Comparison of ENCODE assay signal across 8 cellular contexts in the genomic region with DNA sequence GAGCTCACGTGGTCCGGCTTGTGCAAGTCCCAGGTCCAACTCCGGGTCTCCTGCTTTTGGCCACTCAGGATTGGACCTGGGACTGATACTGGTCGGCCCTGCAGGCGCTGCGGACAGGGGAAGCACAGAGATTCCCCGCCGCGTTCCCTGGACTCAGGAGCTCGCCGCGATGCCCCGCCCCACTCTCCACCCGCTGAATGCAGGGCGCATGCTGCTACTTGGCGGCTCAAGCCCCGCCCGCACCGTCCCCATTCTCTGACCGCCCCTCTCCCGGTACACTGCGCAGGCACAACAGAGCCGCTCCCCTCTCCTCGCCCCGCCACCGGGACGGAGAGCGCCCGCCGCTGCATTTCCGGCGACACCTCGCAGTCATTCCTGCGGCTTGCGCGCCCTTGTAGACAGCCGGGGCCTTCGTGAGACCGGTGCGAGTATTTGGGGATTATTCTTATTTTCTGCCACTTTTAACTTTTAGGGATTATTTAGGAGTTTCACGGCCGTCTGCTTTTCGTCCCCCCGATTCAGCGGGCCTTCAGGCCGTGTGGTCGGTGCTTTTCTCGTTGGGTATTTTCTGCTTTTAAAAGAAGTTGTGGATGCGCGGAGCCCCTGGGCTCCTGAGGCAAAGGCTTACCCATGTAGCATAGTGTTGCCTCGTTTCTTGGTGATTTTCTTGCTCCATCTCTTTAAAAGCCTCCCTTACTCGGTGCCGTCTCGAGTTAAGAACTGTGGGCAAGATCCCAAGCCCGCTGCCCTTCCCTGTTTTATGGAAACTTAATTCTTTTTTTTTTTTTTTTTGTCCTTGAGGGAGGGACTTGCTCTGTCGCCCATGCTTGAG.
DNase-seq lines count a peak whose midpoint lies in the region; ATAC-seq and TF ChIP-seq lines count a peak whose summit lies in the region.

A gene (plus strand): TSS at position 251 of the 832 bp plus-strand sequence. CDS start 1,544 bp downstream, outside the sequence.

- POLR2A ChIA-PET in AG04449 (lab: Yijun Ruan, JAX), result interaction anchor here (0.6 to 1.7 kb wide), 7 partner anchors 10 to 28 kb away, joined by 3 to 20 read pairs (median 3); a partner anchor contains a TSS

- ATAC-seq in GM18907 (IDR thresholded peaks at IDR 0.05; ENCODE audit: unreplicated experiment) (peak; percentile 96), HG03159 (IDR thresholded peaks at IDR 0.05; ENCODE audit: unreplicated experiment) (peak; percentile 96)

- peak within 1 kb of the TSS; percentile 65 for H3K4me3 ChIP-seq in AG04449 (ENCODE audit: low read depth, low read length)

- DNase-seq in AG04449 (ENCODE audit: low read depth, low spot score) (peak; percentile 95), NCI-H2227 treated with DMSO at 0.1 percent for 48 hours (lab: John Stamatoyannopoulos, UW) (peak; percentile 97), inferior parietal cortex (ENCODE audit: extremely low spot score) (peak; percentile 93)
- DNase-seq in activated CD4-positive, CD25-positive, alpha-beta regulatory T cell (lab: John Stamatoyannopoulos, UW), result peak; percentile 39 to 67 (median 54)
- DNase-seq in central memory CD4-positive, alpha-beta T cell, result peak; percentile 69
- peak; percentile 82 to 92 for DNase-seq in stimulated activated CD4-positive, alpha-beta T cell treated with anti-CD3 and anti-CD28 coated beads, Interleukin-12 subunit alpha, Interleukin-12 subunit beta, amount 100 ng/mL, for 24 hours (ENCODE audit: low read depth in 2 of 2)

- TF ChIP-seq CTCF in AG04449 (IDR thresholded peaks at IDR 0.05; ENCODE audit: insufficient read depth, low read length, missing control alignments), result no peak

- CTCF ChIA-PET in AG04449 (lab: Yijun Ruan, JAX), result interaction anchor here (0.7 to 2.3 kb wide), 5 partner anchors 10 to 244 kb away, joined by 3 to 6 read pairs (median 4); no protein-coding TSS in a partner anchor

Comparison
In these comparisons a context has a peak if more than half of its experiments do, and no peak if none do; other contexts are left out.
1. Peak in every context shown above with its lines: DNase-seq, ATAC-seq and H3K4me3 ChIP-seq.